1 cellular context compared by ENCODE assay signal in genomic region chr20:11430652-11431051, GRCh38.
TF ChIP-seq lines count a peak whose summit lies in the region.

No MANE protein-coding gene starts in this region.

TF ChIP-seq in neural cell, 6 proteins besides CTCF, POLR2A, EP300 and RAD21 (continued from another document):
- no peak for TF ChIP-seq REST (IDR thresholded peaks at IDR 0.05; ENCODE audit: borderline replicate concordance)
- TF ChIP-seq SMC3 (conservative IDR thresholded peaks at IDR 0.05; ENCODE audit: poor library complexity) = no peak
- TF ChIP-seq MXI1 (conservative IDR thresholded peaks at IDR 0.05; ENCODE audit: poor library complexity, severe bottlenecking) = no peak
- no peak for TF ChIP-seq TAF1 (IDR thresholded peaks at IDR 0.05; ENCODE audit: low read depth)
TF ChIP-seq in neural cell: peak in this region for 0.
